In the genomic region with DNA sequence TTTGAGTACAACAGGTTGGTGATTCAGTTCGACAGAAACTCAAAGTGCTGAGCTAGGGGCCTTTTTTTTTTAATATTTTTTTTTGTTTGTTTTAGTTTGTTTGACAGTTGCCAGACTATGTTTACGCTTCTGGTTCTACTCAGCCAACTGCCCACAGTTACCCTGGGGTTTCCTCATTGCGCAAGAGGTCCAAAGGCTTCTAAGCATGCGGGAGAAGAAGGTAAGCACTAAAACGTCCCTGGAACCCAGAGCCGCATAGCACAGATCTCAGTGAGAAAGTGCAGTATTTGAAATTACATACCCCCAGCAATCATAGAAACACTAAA, we compare ENCODE assay signal across 1 cellular context.
TF ChIP-seq lines count a peak whose summit lies in the region.

No MANE protein-coding gene starts in this region.

TF ChIP-seq in GM23338, 12 proteins besides CTCF, POLR2A, EP300 and RAD21 (continued from another document):
- TF ChIP-seq, protein P1, sequence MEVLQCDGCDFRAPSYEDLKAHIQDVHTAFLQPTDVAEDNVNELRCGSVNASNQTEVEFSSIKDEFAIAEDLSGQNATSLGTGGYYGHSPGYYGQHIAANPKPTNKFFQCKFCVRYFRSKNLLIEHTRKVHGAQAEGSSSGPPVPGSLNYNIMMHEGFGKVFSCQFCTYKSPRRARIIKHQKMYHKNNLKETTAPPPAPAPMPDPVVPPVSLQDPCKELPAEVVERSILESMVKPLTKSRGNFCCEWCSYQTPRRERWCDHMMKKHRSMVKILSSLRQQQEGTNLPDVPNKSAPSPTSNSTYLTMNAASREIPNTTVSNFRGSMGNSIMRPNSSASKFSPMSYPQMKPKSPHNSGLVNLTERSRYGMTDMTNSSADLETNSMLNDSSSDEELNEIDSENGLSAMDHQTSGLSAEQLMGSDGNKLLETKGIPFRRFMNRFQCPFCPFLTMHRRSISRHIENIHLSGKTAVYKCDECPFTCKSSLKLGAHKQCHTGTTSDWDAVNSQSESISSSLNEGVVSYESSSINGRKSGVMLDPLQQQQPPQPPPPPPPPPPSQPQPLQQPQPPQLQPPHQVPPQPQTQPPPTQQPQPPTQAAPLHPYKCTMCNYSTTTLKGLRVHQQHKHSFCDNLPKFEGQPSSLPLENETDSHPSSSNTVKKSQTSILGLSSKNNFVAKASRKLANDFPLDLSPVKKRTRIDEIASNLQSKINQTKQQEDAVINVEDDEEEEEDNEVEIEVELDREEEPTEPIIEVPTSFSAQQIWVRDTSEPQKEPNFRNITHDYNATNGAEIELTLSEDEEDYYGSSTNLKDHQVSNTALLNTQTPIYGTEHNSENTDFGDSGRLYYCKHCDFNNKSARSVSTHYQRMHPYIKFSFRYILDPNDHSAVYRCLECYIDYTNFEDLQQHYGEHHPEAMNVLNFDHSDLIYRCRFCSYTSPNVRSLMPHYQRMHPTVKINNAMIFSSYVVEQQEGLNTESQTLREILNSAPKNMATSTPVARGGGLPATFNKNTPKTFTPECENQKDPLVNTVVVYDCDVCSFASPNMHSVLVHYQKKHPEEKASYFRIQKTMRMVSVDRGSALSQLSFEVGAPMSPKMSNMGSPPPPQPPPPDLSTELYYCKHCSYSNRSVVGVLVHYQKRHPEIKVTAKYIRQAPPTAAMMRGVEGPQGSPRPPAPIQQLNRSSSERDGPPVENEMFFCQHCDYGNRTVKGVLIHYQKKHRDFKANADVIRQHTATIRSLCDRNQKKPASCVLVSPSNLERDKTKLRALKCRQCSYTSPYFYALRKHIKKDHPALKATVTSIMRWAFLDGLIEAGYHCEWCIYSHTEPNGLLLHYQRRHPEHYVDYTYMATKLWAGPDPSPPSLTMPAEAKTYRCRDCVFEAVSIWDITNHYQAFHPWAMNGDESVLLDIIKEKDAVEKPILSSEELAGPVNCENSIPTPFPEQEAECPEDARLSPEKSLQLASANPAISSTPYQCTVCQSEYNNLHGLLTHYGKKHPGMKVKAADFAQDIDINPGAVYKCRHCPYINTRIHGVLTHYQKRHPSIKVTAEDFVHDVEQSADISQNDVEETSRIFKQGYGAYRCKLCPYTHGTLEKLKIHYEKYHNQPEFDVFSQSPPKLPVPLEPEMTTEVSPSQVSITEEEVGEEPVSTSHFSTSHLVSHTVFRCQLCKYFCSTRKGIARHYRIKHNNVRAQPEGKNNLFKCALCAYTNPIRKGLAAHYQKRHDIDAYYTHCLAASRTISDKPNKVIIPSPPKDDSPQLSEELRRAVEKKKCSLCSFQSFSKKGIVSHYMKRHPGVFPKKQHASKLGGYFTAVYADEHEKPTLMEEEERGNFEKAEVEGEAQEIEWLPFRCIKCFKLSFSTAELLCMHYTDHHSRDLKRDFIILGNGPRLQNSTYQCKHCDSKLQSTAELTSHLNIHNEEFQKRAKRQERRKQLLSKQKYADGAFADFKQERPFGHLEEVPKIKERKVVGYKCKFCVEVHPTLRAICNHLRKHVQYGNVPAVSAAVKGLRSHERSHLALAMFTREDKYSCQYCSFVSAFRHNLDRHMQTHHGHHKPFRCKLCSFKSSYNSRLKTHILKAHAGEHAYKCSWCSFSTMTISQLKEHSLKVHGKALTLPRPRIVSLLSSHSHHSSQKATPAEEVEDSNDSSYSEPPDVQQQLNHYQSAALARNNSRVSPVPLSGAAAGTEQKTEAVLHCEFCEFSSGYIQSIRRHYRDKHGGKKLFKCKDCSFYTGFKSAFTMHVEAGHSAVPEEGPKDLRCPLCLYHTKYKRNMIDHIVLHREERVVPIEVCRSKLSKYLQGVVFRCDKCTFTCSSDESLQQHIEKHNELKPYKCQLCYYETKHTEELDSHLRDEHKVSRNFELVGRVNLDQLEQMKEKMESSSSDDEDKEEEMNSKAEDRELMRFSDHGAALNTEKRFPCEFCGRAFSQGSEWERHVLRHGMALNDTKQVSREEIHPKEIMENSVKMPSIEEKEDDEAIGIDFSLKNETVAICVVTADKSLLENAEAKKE (CRISPR knock-in tag; IDR thresholded peaks at IDR 0.05) = no peak
